1 cellular context compared by ENCODE assay signal in the genomic region with DNA sequence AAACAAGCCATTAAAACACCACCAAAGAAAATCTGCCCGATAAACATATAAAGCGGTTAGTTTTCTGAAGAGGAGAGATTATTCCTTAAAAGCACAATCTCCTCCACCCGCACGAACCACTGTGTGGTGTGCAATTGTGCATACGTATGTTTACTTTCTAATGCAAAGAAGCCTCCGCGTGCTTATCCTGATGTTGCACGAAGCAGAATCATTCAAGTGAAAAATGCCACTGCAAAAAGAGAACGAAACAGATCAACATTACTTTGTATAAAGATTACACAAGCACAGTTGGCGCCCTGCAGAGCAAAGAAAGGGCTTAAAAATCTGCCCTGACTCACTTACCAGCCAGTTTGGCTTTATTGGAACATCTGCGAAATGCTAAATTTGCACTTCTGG.
TF ChIP-seq lines count a peak whose summit lies in the region.

No MANE protein-coding gene starts in this region.

TF ChIP-seq in K562, 482 proteins besides CTCF, POLR2A, EP300 and RAD21 (continued from another document):
- TF ChIP-seq MGA (IDR thresholded peaks at IDR 0.05) (peak; percentile 88), RCOR1 (IDR thresholded peaks at IDR 0.05; ENCODE audit: borderline replicate concordance in 1 of 2, low read depth in 2 of 2, low read length in 2 of 2) (0 out of 4 replicates have a peak, but pooled peaks of 1 of the 2 experiments have one; percentile 3), CREM (IDR thresholded peaks at IDR 0.05; ENCODE audit: low read depth) (no peak), ZNF165 (CRISPR knock-in tag; IDR thresholded peaks at IDR 0.05; ENCODE audit: borderline replicate concordance) (no peak), NR2C1 (IDR thresholded peaks at IDR 0.05) (no peak), NR2C1 (tag; IDR thresholded peaks at IDR 0.05) (no peak), FOXA3 (CRISPR knock-in tag; conservative IDR thresholded peaks at IDR 0.05 in 1 of 2, IDR thresholded peaks at IDR 0.05 in 1 of 2) (peak in 1 of 2 experiments; percentile 75; a peak in 2 of 4 replicates), ZKSCAN8 (CRISPR knock-in tag; IDR thresholded peaks at IDR 0.05) (0 out of 2 replicates have a peak, but pooled peaks have one; percentile 59), ZNF280A (IDR thresholded peaks at IDR 0.05; ENCODE audit: low read depth, partially characterized antibody) (no peak)
- TF ChIP-seq, protein P1, sequence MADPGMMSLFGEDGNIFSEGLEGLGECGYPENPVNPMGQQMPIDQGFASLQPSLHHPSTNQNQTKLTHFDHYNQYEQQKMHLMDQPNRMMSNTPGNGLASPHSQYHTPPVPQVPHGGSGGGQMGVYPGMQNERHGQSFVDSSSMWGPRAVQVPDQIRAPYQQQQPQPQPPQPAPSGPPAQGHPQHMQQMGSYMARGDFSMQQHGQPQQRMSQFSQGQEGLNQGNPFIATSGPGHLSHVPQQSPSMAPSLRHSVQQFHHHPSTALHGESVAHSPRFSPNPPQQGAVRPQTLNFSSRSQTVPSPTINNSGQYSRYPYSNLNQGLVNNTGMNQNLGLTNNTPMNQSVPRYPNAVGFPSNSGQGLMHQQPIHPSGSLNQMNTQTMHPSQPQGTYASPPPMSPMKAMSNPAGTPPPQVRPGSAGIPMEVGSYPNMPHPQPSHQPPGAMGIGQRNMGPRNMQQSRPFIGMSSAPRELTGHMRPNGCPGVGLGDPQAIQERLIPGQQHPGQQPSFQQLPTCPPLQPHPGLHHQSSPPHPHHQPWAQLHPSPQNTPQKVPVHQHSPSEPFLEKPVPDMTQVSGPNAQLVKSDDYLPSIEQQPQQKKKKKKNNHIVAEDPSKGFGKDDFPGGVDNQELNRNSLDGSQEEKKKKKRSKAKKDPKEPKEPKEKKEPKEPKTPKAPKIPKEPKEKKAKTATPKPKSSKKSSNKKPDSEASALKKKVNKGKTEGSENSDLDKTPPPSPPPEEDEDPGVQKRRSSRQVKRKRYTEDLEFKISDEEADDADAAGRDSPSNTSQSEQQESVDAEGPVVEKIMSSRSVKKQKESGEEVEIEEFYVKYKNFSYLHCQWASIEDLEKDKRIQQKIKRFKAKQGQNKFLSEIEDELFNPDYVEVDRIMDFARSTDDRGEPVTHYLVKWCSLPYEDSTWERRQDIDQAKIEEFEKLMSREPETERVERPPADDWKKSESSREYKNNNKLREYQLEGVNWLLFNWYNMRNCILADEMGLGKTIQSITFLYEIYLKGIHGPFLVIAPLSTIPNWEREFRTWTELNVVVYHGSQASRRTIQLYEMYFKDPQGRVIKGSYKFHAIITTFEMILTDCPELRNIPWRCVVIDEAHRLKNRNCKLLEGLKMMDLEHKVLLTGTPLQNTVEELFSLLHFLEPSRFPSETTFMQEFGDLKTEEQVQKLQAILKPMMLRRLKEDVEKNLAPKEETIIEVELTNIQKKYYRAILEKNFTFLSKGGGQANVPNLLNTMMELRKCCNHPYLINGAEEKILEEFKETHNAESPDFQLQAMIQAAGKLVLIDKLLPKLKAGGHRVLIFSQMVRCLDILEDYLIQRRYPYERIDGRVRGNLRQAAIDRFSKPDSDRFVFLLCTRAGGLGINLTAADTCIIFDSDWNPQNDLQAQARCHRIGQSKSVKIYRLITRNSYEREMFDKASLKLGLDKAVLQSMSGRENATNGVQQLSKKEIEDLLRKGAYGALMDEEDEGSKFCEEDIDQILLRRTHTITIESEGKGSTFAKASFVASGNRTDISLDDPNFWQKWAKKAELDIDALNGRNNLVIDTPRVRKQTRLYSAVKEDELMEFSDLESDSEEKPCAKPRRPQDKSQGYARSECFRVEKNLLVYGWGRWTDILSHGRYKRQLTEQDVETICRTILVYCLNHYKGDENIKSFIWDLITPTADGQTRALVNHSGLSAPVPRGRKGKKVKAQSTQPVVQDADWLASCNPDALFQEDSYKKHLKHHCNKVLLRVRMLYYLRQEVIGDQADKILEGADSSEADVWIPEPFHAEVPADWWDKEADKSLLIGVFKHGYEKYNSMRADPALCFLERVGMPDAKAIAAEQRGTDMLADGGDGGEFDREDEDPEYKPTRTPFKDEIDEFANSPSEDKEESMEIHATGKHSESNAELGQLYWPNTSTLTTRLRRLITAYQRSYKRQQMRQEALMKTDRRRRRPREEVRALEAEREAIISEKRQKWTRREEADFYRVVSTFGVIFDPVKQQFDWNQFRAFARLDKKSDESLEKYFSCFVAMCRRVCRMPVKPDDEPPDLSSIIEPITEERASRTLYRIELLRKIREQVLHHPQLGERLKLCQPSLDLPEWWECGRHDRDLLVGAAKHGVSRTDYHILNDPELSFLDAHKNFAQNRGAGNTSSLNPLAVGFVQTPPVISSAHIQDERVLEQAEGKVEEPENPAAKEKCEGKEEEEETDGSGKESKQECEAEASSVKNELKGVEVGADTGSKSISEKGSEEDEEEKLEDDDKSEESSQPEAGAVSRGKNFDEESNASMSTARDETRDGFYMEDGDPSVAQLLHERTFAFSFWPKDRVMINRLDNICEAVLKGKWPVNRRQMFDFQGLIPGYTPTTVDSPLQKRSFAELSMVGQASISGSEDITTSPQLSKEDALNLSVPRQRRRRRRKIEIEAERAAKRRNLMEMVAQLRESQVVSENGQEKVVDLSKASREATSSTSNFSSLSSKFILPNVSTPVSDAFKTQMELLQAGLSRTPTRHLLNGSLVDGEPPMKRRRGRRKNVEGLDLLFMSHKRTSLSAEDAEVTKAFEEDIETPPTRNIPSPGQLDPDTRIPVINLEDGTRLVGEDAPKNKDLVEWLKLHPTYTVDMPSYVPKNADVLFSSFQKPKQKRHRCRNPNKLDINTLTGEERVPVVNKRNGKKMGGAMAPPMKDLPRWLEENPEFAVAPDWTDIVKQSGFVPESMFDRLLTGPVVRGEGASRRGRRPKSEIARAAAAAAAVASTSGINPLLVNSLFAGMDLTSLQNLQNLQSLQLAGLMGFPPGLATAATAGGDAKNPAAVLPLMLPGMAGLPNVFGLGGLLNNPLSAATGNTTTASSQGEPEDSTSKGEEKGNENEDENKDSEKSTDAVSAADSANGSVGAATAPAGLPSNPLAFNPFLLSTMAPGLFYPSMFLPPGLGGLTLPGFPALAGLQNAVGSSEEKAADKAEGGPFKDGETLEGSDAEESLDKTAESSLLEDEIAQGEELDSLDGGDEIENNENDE (IDR thresholded peaks at IDR 0.05; ENCODE audit: low read depth, low read length): no peak
